ENCODE assay signal across 24 cellular contexts in genomic region chr9:110815361-110815760, GRCh38.
"Had no signal": no experiment of that assay in that cellular context is flagged by ENCODE, and none has a peak within 500 bp of the region (broad histone marks: within the 10 kb centered on the region; RNA-seq: fewer than 3 reads in every experiment).

No MANE protein-coding gene starts in this region.

- DNase-seq: activated CD4-positive, alpha-beta memory T cell treated with anti-CD3 and anti-CD28 coated beads for 36 hours; activated CD4-positive, alpha-beta T cell treated with anti-CD3 and anti-CD28 coated beads, Interleukin-2, amount 10 ng/mL, durations not matched to agents 24 days and 14 days; activated CD8-positive, alpha-beta memory T cell treated with anti-CD3 and anti-CD28 coated beads, Interleukin-2, amount 50 U/mL, for 48 hours; activated gamma-delta T cell; activated naive CD4-positive, alpha-beta T cell treated with anti-CD3 and anti-CD28 coated beads, Interleukin-2, amount 10 ng/mL, durations not matched to agents 7 days and 5 days; activated naive CD8-positive, alpha-beta T cell treated with anti-CD3 and anti-CD28 coated beads, Interleukin-2, amount 50 U/mL, for 24 hours; activated T-cell treated with anti-CD3 and anti-CD28 coated beads, Interleukin-2, amount 50 U/mL, for 24 hours; amygdala; central memory CD4-positive, alpha-beta T cell; islet precursor cell; left cardiac atrium; mammary epithelial cell; naive thymus-derived CD4-positive, alpha-beta T cell; ovary; right lobe of liver; stimulated activated CD4-positive, alpha-beta T cell treated with anti-CD3 and anti-CD28 coated beads, Interleukin-4, amount 100 ng/mL, for 1 hour; T-helper 9 cell; upper lobe of left lung; WERI-Rb-1 had no signal

- H3K27me3 ChIP-seq: ovary, right lobe of liver, upper lobe of left lung, vagina had no signal

- FAIRE-seq: endothelial cell of umbilical vein, frontal cortex had no signal

- ATAC-seq: activated CD4-positive, CD25-positive, alpha-beta regulatory T cell treated with anti-CD3 and anti-CD28 coated beads, Interleukin-2, amount 50 U/mL, for 24 hours; activated naive CD8-positive, alpha-beta T cell treated with anti-CD3 and anti-CD28 coated beads, Interleukin-2, amount 50 U/mL, for 24 hours; esophagus mucosa; left cardiac atrium; naive thymus-derived CD4-positive, alpha-beta T cell; right lobe of liver had no signal

- H3K36me3 ChIP-seq: ovary, right lobe of liver, upper lobe of left lung, vagina, WERI-Rb-1 had no signal

- H3K9me3 ChIP-seq: ovary, right lobe of liver, upper lobe of left lung, vagina had no signal

- H3K4me1 ChIP-seq: right lobe of liver, upper lobe of left lung, vagina had no signal

- H3K27ac ChIP-seq: ovary, right lobe of liver, upper lobe of left lung, vagina, WERI-Rb-1 had no signal

- H3K4me3 ChIP-seq: ovary, right lobe of liver, upper lobe of left lung, vagina had no signal
